In genomic region chr12:26831959-26832816, GRCh38 we compare ENCODE assay signal across 8 cellular contexts. TPM values are rescaled to one million over a fixed set of nuclear protein-coding genes. Genes with fewer than 3 reads are reported as not detected.
DNase-seq lines count a peak whose midpoint lies in the region; ATAC-seq, FAIRE-seq and TF ChIP-seq lines count a peak whose summit lies in the region.

No MANE protein-coding gene starts in this region.

- peak overlapping the region; percentile 89 for H3K4me3 ChIP-seq in GM23248
- H3K4me3 ChIP-seq in right cardiac atrium (ENCODE audit: low read length) = peak overlapping the region; percentile 72

- H3K27me3 ChIP-seq in GM23248 (replicated peaks; ENCODE audit: insufficient read depth) (no peaks in the 10 kb centered on the region), right cardiac atrium (ENCODE audit: control insufficient read depth, insufficient read depth) (no peaks in the 10 kb centered on the region)

- H3K4me1 ChIP-seq in GM23248 (ENCODE audit: insufficient read depth) (no peaks in the 10 kb centered on the region), right cardiac atrium (ENCODE audit: control insufficient read depth, insufficient read depth, low read length) (peaks cover 2% of the 10 kb centered on the region)

- H3K79me2 ChIP-seq in GM23248 (ENCODE audit: insufficient read depth) = peaks cover 33% of the 10 kb centered on the region

- no peak for FAIRE-seq in D721Med (lab: Jason Lieb, UNC)

- H3K27ac ChIP-seq in GM23248 = peak overlapping the region; percentile 88
- H3K27ac ChIP-seq in right cardiac atrium (ENCODE audit: low read length) = peak overlapping the region; percentile 92

- H2AFZ ChIP-seq in GM23248 = peak overlapping the region; percentile 93

- intact Hi-C loops in right cardiac atrium (cut with DNase I) = no loop called here

- peak overlapping the region; percentile 98 for H3K4me2 ChIP-seq in GM23248 (ENCODE audit: unreplicated experiment)

- H3F3A ChIP-seq in GM23248 (ENCODE audit: insufficient read depth) = no peaks in the 10 kb centered on the region

- peak overlapping the region; percentile 89 for H3K9ac ChIP-seq in GM23248

- H4K20me1 ChIP-seq in GM23248 (ENCODE audit: insufficient read depth) = no peaks in the 10 kb centered on the region

- DNase-seq in GM04504 (ENCODE audit: low read depth) (peak; percentile 52), GM23248 (peak; percentile 91), Kasumi-1 (lab: John Stamatoyannopoulos, UW) (peak; percentile 89 to 93), T follicular helper cell (ENCODE audit: low read depth) (peak; percentile 43), amygdala (lab: John Stamatoyannopoulos, UW) (peak in 40 of 56 donors; percentile 15 to 77 (median 50)), right cardiac atrium (peak; percentile 68 to 85 (median 83)), retina (peak; percentile 87), D721Med (ENCODE audit: insufficient read length, low spot score) (no peak)

- no peak for TF ChIP-seq CTCF in D721Med (IDR thresholded peaks at IDR 0.05; ENCODE audit: insufficient read depth, missing control alignments)

- 1 to 2% methylated on average over 52 to 54 of the region's 54 CpGs for WGBS in GM23248 (ENCODE audit: low coverage in 1 of 2, low lambda C conversion rate in 2 of 2, missing lambda C conversion rate in 2 of 2), 2 experiments
- WGBS in right cardiac atrium = under 1% methylated on average over 54 of the region's 54 CpGs

- H3K9me3 ChIP-seq in GM23248 (ENCODE audit: low read depth) (no peaks in the 10 kb centered on the region), right cardiac atrium (ENCODE audit: control insufficient read depth, low read length) (no peaks in the 10 kb centered on the region)

- H3K9me2 ChIP-seq in GM23248 (ENCODE audit: insufficient read depth) = no peaks in the 10 kb centered on the region

- in situ Hi-C loops in GM23248 (cut with MboI) = no loop called here

- no peaks in the 10 kb centered on the region for H3K36me3 ChIP-seq in GM23248 (ENCODE audit: low read depth)

- peak; percentile 72 to 82 for ATAC-seq in right cardiac atrium

RNA-seq across cellular contexts. Expression of gene ITPR2, which starts 0.8 kb away (rescaled TPM):
- 9.1 and 9.2 TPM in 2 replicates for total RNA-seq in GM23248 (2014; rRNA removed; shearing (Covaris generic))
- polyA plus RNA-seq in GM23248 (2016; fragmentation: Nextera tagmentation; extraction: Ambion mirVana) = 3.6 and 5.0 TPM in 2 replicates
- total RNA-seq in right cardiac atrium = 10 to 100 TPM; 19.5 to 32.1 (median 24.6) TPM
- 4.2 TPM for polyA plus RNA-seq in right cardiac atrium
